9 cellular contexts compared by ENCODE assay signal in the genomic region with DNA sequence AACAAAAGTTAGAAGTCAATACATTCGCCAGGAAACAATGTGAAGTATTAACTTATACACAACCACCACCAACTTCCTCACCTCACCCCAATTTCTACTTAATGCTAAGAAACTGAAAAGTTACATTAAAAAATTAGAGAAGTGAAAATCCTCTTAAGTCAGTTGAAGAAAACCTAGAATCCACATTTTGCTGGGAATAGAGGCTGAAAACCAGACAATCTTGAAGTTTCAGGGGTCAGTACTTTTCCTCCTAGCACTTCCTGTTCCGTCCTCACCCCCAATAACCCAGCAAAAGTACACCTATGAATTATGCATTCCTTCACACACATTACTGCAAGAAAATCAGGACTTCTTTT. TPM values are rescaled to one million over a fixed set of nuclear protein-coding genes. Genes with fewer than 3 reads are reported as not detected.
DNase-seq lines count a peak whose midpoint lies in the region; ATAC-seq and TF ChIP-seq lines count a peak whose summit lies in the region.
"Had no signal": no experiment of that assay in that cellular context is flagged by ENCODE, and none has a peak within 500 bp of the region (broad histone marks: within the 10 kb centered on the region; RNA-seq: fewer than 3 reads in every experiment).

No MANE protein-coding gene starts in this region.

- H3K27ac ChIP-seq in testis: peak overlapping the region; percentile 13 to 34
- no peak overlapping the region for H3K27ac ChIP-seq in ascending aorta
- no peak overlapping the region for H3K27ac ChIP-seq in WERI-Rb-1

- peak overlapping the region; percentile 84 for H3K27ac Mint-ChIP-seq in activated naive CD4-positive, alpha-beta T cell treated with anti-CD3 and anti-CD28 coated beads, Interleukin-2, amount 50 U/mL, for 24 hours
- peak overlapping the region; percentile 75 for H3K27ac Mint-ChIP-seq in activated CD8-positive, alpha-beta T cell treated with anti-CD3 and anti-CD28 coated beads, Interleukin-2, amount 10 ng/mL, durations not matched to agents 7 days and 5 days

- CTCF ChIA-PET in activated CD8-positive, alpha-beta T cell treated with anti-CD3 and anti-CD28 coated beads, Interleukin-2, amount 10 ng/mL, durations not matched to agents 7 days and 5 days (lab: Charles Lee): interaction anchor here (0.9 to 2.3 kb wide), 4 partner anchors 8 to 28 kb away, joined by 3 to 36 read pairs (median 3); no protein-coding TSS in a partner anchor

- H3K4me3 ChIP-seq in testis (no peak overlapping the region), ascending aorta (no peak overlapping the region), WERI-Rb-1 (ENCODE audit: low read depth, low read length) (no peak overlapping the region)

- TF ChIP-seq CTCF in testis (IDR thresholded peaks at IDR 0.05) (no peak), ascending aorta (IDR thresholded peaks at IDR 0.05) (no peak), WERI-Rb-1 (IDR thresholded peaks at IDR 0.05; ENCODE audit: low read depth, low read length) (no peak)

- POLR2A ChIA-PET in activated CD8-positive, alpha-beta T cell treated with anti-CD3 and anti-CD28 coated beads, Interleukin-2, amount 10 ng/mL, durations not matched to agents 7 days and 5 days (lab: Charles Lee): no interaction called here

- H3K36me3 ChIP-seq in testis (ENCODE audit: low read depth, missing control alignments) (no peaks in the 10 kb centered on the region), ascending aorta (no peaks in the 10 kb centered on the region), WERI-Rb-1 (no peaks in the 10 kb centered on the region)

- H3K4me1 ChIP-seq in testis: peaks cover 20% of the 10 kb centered on the region
- H3K4me1 ChIP-seq in ascending aorta: no peaks in the 10 kb centered on the region

- DNase-seq in activated naive CD4-positive, alpha-beta T cell treated with Interleukin-2 at 50 U/mL for 16 hours: no peak
- no peak for DNase-seq in activated CD8-positive, alpha-beta T cell treated with anti-CD3 and anti-CD28 coated beads, Interleukin-2, amount 10 ng/mL, durations not matched to agents 7 days and 5 days
- DNase-seq in testis (no peak), ascending aorta (ENCODE audit: low spot score in 2 of 2) (no peak), SIG-M5 treated with dmso at 0.1 percent for 504 hours (lab: John Stamatoyannopoulos, UW; ENCODE audit: unreplicated experiment) (no peak), WERI-Rb-1 (no peak)
- DNase-seq: kidney had no signal

- peaks cover 82% of the 10 kb centered on the region for H3K4me1 Mint-ChIP-seq in activated naive CD4-positive, alpha-beta T cell treated with anti-CD3 and anti-CD28 coated beads, Interleukin-2, amount 50 U/mL, for 24 hours
- H3K4me1 Mint-ChIP-seq in activated CD8-positive, alpha-beta T cell treated with anti-CD3 and anti-CD28 coated beads, Interleukin-2, amount 10 ng/mL, durations not matched to agents 7 days and 5 days (ENCODE audit: low read depth): peaks cover 70% of the 10 kb centered on the region

- no peaks in the 10 kb centered on the region for H3K27me3 Mint-ChIP-seq in activated naive CD4-positive, alpha-beta T cell treated with anti-CD3 and anti-CD28 coated beads, Interleukin-2, amount 50 U/mL, for 24 hours
- no peaks in the 10 kb centered on the region for H3K27me3 Mint-ChIP-seq in activated CD8-positive, alpha-beta T cell treated with anti-CD3 and anti-CD28 coated beads, Interleukin-2, amount 10 ng/mL, durations not matched to agents 7 days and 5 days (ENCODE audit: low read depth)

- H3K9me3 Mint-ChIP-seq in activated naive CD4-positive, alpha-beta T cell treated with anti-CD3 and anti-CD28 coated beads, Interleukin-2, amount 50 U/mL, for 24 hours: no peaks in the 10 kb centered on the region
- no peaks in the 10 kb centered on the region for H3K9me3 Mint-ChIP-seq in activated CD8-positive, alpha-beta T cell treated with anti-CD3 and anti-CD28 coated beads, Interleukin-2, amount 10 ng/mL, durations not matched to agents 7 days and 5 days (ENCODE audit: insufficient read depth)

- 43 to 58% methylated on average over 2 of the region's 2 CpGs for WGBS in testis, 2 donors

- H3K27me3 ChIP-seq in testis: no peaks in the 10 kb centered on the region
- no peaks in the 10 kb centered on the region for H3K27me3 ChIP-seq in ascending aorta
- H3K27me3 ChIP-seq in WERI-Rb-1 (ENCODE audit: insufficient read depth, low read depth, severe bottlenecking): no peaks in the 10 kb centered on the region

- peak overlapping the region; percentile 76 for H3K4me3 Mint-ChIP-seq in activated naive CD4-positive, alpha-beta T cell treated with anti-CD3 and anti-CD28 coated beads, Interleukin-2, amount 50 U/mL, for 24 hours
- peak overlapping the region; percentile 72 for H3K4me3 Mint-ChIP-seq in activated CD8-positive, alpha-beta T cell treated with anti-CD3 and anti-CD28 coated beads, Interleukin-2, amount 10 ng/mL, durations not matched to agents 7 days and 5 days

- no peak for TF ChIP-seq POLR2A in testis (IDR thresholded peaks at IDR 0.05)

- peak; percentile 31 for ATAC-seq in HG02885 (IDR thresholded peaks at IDR 0.05; ENCODE audit: poor library complexity, unreplicated experiment)
- ATAC-seq in activated CD8-positive, alpha-beta T cell treated with anti-CD3 and anti-CD28 coated beads, Interleukin-2, amount 10 ng/mL, durations not matched to agents 7 days and 5 days: no peak

- H3K9me3 ChIP-seq in testis: no peaks in the 10 kb centered on the region
- no peaks in the 10 kb centered on the region for H3K9me3 ChIP-seq in ascending aorta
- no peaks in the 10 kb centered on the region for H3K9me3 ChIP-seq in WERI-Rb-1 (ENCODE audit: severe bottlenecking)

- intact Hi-C loops in testis (cut with DNase I; ENCODE audit: low total_unique reads) (no loop called here), ascending aorta (cut with DNase I) (no loop called here)

- H3K36me3 Mint-ChIP-seq in activated naive CD4-positive, alpha-beta T cell treated with anti-CD3 and anti-CD28 coated beads, Interleukin-2, amount 50 U/mL, for 24 hours: peaks cover 3% of the 10 kb centered on the region
- peaks cover 37% of the 10 kb centered on the region for H3K36me3 Mint-ChIP-seq in activated CD8-positive, alpha-beta T cell treated with anti-CD3 and anti-CD28 coated beads, Interleukin-2, amount 10 ng/mL, durations not matched to agents 7 days and 5 days (ENCODE audit: low read depth)

RNA-seq across cellular contexts. Expression of gene YES1, which starts 6.3 kb away (rescaled TPM):
- 10 to 100 TPM; 22.6 to 22.8 TPM for total RNA-seq in activated CD8-positive, alpha-beta T cell treated with anti-CD3 and anti-CD28 coated beads, Interleukin-2, amount 10 ng/mL, durations not matched to agents 7 days and 5 days
- total RNA-seq in testis (100 to 1,000 TPM; 193 to 228 TPM), ascending aorta (30.5 TPM)
- polyA plus RNA-seq in testis (ENCODE audit: insufficient read depth, low read depth, low replicate concordance): 31.8 TPM

Comparison
In these comparisons a context has a peak if more than half of its experiments do, and no peak if none do; other contexts are left out.
1. H3K27ac ChIP-seq: peak in testis (2 of 2); none in ascending aorta (0 of 2) and WERI-Rb-1 (single experiment).